Comparison of ENCODE assay signal across 8 cellular contexts in genomic region chr17:46771601-46772012, GRCh38. TPM values are rescaled to one million over a fixed set of nuclear protein-coding genes. Genes with fewer than 3 reads are reported as not detected.
DNase-seq lines count a peak whose midpoint lies in the region; ATAC-seq and TF ChIP-seq lines count a peak whose summit lies in the region.

No MANE protein-coding gene starts in this region.

- H3K9me2 ChIP-seq in GM23338 (ENCODE audit: insufficient read depth) (no peaks in the 10 kb centered on the region), SU-DHL-6 (replicated peaks; ENCODE audit: insufficient read depth, low read length) (no peaks in the 10 kb centered on the region)

- peaks cover 10% of the 10 kb centered on the region; the same call in 2 of the 3 replicates for H3K36me3 Mint-ChIP-seq in GM23338 (ENCODE audit: low read depth)

- ATAC-seq in GM23338 (peak; percentile 1; the same call in 2 of the 3 replicates), HG02610 (IDR thresholded peaks at IDR 0.05; ENCODE audit: unreplicated experiment) (no peak), HG03025 (IDR thresholded peaks at IDR 0.05; ENCODE audit: low FRiP score, unreplicated experiment) (no peak)

- peak overlapping the region; percentile 53 for H3K9ac ChIP-seq in SU-DHL-6 (ENCODE audit: low read length)

- H3K36me3 ChIP-seq in BE2C (no peaks in the 10 kb centered on the region), GM23338 (ENCODE audit: insufficient read depth) (no peaks in the 10 kb centered on the region), SU-DHL-6 (ENCODE audit: low read length) (no peaks in the 10 kb centered on the region)

- H3K27ac ChIP-seq in GM23338 (ENCODE audit: low read depth) (peak overlapping the region; percentile 57; the same call in 1 of the 2 replicates), SU-DHL-6 (ENCODE audit: low read depth, low read length) (no peak overlapping the region)

- TF ChIP-seq CTCF in BE2C (IDR thresholded peaks at IDR 0.05; ENCODE audit: low read depth, low read length) (no peak), GM23338 (conservative IDR thresholded peaks at IDR 0.05; ENCODE audit: low read depth in 2 of 2) (no peak), SU-DHL-6 (IDR thresholded peaks at IDR 0.05; ENCODE audit: insufficient read depth, low read length, poor library complexity, severe bottlenecking) (no peak)

- no peak overlapping the region for H2AFZ ChIP-seq in GM23338
- peak overlapping the region; percentile 69 for H2AFZ ChIP-seq in SU-DHL-6 (ENCODE audit: low read depth, low read length, severe bottlenecking)

- H4K20me1 ChIP-seq in GM23338 (replicated peaks; ENCODE audit: insufficient read depth) = peaks cover 12% of the 10 kb centered on the region
- no peaks in the 10 kb centered on the region for H4K20me1 ChIP-seq in SU-DHL-6 (ENCODE audit: low read depth, low read length)

- no peaks in the 10 kb centered on the region for H3K9me3 ChIP-seq in BE2C
- H3K9me3 ChIP-seq in SU-DHL-6 (ENCODE audit: insufficient read depth, low read length) = no peaks in the 10 kb centered on the region

- no peaks in the 10 kb centered on the region; the same call in none of the 2 replicates for H3K4me1 ChIP-seq in BE2C
- peaks cover 25% of the 10 kb centered on the region for H3K4me1 ChIP-seq in GM23338 (ENCODE audit: insufficient read depth)

- DNase-seq in BE2C (peak; percentile 58), GM23338 (ENCODE audit: low spot score) (peak; percentile 57), glomerular visceral epithelial cell (ENCODE audit: extremely low spot score) (peak; percentile 61), skeletal muscle cell (ENCODE audit: low read depth) (no peak)
- no peak for DNase-seq in activated CD4-positive, alpha-beta T cell treated with anti-CD3 and anti-CD28 coated beads for 1 hour

- H3K27me3 ChIP-seq in BE2C = peaks cover 6% of the 10 kb centered on the region; the same call in 1 of the 2 replicates
- H3K27me3 ChIP-seq in GM23338 (ENCODE audit: insufficient read depth) = peaks cover 80% of the 10 kb centered on the region
- no peaks in the 10 kb centered on the region for H3K27me3 ChIP-seq in SU-DHL-6 (ENCODE audit: low read length)

- no peaks in the 10 kb centered on the region for H3K79me2 ChIP-seq in GM23338 (replicated peaks; ENCODE audit: insufficient read depth)
- no peaks in the 10 kb centered on the region for H3K79me2 ChIP-seq in SU-DHL-6 (ENCODE audit: insufficient read depth, low read length)

- H3K4me1 Mint-ChIP-seq in GM23338 = peaks cover 35% of the 10 kb centered on the region

- H3F3A ChIP-seq in GM23338 (replicated peaks; ENCODE audit: low read depth) = 0 out of 2 replicates have a peak, but pooled peaks cover 8% of the 10 kb centered on the region
- no peaks in the 10 kb centered on the region for H3F3A ChIP-seq in SU-DHL-6 (ENCODE audit: insufficient read depth)

- peaks cover 84% of the 10 kb centered on the region for H3K27me3 Mint-ChIP-seq in GM23338 (ENCODE audit: insufficient read depth, low read depth, poor library complexity)

- H3K9me3 Mint-ChIP-seq in GM23338 = peaks cover 6% of the 10 kb centered on the region; the same call in 2 of the 3 replicates

- H3K4me3 ChIP-seq in BE2C (ENCODE audit: low read depth, low read length) (peak overlapping the region; percentile 53), GM23338 (peak overlapping the region; percentile 61), SU-DHL-6 (ENCODE audit: insufficient read depth, low read length, poor library complexity, severe bottlenecking) (peak overlapping the region; percentile 68), skeletal muscle cell (ENCODE audit: low read depth, low read length) (peak overlapping the region; percentile 54)

- no peak overlapping the region for H3K27ac Mint-ChIP-seq in GM23338

- H3K4me2 ChIP-seq in GM23338 (peak overlapping the region; percentile 71), SU-DHL-6 (ENCODE audit: low read depth, low read length, poor library complexity, severe bottlenecking) (peak overlapping the region; percentile 64)

- H3K4me3 Mint-ChIP-seq in GM23338 = no peak overlapping the region

TF ChIP-seq in GM23338, 12 proteins besides CTCF, POLR2A, EP300 and RAD21 (continues in another document):
- no peak for TF ChIP-seq NANOG (IDR thresholded peaks at IDR 0.05; ENCODE audit: borderline replicate concordance)
- no peak for TF ChIP-seq ZNF331 (CRISPR knock-in tag; IDR thresholded peaks at IDR 0.05; ENCODE audit: low read depth)
- no peak for TF ChIP-seq CREB1 (CRISPR knock-in tag; IDR thresholded peaks at IDR 0.05; ENCODE audit: low read depth)
- TF ChIP-seq, protein P1, sequence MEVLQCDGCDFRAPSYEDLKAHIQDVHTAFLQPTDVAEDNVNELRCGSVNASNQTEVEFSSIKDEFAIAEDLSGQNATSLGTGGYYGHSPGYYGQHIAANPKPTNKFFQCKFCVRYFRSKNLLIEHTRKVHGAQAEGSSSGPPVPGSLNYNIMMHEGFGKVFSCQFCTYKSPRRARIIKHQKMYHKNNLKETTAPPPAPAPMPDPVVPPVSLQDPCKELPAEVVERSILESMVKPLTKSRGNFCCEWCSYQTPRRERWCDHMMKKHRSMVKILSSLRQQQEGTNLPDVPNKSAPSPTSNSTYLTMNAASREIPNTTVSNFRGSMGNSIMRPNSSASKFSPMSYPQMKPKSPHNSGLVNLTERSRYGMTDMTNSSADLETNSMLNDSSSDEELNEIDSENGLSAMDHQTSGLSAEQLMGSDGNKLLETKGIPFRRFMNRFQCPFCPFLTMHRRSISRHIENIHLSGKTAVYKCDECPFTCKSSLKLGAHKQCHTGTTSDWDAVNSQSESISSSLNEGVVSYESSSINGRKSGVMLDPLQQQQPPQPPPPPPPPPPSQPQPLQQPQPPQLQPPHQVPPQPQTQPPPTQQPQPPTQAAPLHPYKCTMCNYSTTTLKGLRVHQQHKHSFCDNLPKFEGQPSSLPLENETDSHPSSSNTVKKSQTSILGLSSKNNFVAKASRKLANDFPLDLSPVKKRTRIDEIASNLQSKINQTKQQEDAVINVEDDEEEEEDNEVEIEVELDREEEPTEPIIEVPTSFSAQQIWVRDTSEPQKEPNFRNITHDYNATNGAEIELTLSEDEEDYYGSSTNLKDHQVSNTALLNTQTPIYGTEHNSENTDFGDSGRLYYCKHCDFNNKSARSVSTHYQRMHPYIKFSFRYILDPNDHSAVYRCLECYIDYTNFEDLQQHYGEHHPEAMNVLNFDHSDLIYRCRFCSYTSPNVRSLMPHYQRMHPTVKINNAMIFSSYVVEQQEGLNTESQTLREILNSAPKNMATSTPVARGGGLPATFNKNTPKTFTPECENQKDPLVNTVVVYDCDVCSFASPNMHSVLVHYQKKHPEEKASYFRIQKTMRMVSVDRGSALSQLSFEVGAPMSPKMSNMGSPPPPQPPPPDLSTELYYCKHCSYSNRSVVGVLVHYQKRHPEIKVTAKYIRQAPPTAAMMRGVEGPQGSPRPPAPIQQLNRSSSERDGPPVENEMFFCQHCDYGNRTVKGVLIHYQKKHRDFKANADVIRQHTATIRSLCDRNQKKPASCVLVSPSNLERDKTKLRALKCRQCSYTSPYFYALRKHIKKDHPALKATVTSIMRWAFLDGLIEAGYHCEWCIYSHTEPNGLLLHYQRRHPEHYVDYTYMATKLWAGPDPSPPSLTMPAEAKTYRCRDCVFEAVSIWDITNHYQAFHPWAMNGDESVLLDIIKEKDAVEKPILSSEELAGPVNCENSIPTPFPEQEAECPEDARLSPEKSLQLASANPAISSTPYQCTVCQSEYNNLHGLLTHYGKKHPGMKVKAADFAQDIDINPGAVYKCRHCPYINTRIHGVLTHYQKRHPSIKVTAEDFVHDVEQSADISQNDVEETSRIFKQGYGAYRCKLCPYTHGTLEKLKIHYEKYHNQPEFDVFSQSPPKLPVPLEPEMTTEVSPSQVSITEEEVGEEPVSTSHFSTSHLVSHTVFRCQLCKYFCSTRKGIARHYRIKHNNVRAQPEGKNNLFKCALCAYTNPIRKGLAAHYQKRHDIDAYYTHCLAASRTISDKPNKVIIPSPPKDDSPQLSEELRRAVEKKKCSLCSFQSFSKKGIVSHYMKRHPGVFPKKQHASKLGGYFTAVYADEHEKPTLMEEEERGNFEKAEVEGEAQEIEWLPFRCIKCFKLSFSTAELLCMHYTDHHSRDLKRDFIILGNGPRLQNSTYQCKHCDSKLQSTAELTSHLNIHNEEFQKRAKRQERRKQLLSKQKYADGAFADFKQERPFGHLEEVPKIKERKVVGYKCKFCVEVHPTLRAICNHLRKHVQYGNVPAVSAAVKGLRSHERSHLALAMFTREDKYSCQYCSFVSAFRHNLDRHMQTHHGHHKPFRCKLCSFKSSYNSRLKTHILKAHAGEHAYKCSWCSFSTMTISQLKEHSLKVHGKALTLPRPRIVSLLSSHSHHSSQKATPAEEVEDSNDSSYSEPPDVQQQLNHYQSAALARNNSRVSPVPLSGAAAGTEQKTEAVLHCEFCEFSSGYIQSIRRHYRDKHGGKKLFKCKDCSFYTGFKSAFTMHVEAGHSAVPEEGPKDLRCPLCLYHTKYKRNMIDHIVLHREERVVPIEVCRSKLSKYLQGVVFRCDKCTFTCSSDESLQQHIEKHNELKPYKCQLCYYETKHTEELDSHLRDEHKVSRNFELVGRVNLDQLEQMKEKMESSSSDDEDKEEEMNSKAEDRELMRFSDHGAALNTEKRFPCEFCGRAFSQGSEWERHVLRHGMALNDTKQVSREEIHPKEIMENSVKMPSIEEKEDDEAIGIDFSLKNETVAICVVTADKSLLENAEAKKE (CRISPR knock-in tag; IDR thresholded peaks at IDR 0.05) = no peak
- TF ChIP-seq, protein P2, sequence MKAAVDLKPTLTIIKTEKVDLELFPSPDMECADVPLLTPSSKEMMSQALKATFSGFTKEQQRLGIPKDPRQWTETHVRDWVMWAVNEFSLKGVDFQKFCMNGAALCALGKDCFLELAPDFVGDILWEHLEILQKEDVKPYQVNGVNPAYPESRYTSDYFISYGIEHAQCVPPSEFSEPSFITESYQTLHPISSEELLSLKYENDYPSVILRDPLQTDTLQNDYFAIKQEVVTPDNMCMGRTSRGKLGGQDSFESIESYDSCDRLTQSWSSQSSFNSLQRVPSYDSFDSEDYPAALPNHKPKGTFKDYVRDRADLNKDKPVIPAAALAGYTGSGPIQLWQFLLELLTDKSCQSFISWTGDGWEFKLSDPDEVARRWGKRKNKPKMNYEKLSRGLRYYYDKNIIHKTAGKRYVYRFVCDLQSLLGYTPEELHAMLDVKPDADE (IDR thresholded peaks at IDR 0.05) = no peak
- no peak for TF ChIP-seq EZH2phosphoT487 (IDR thresholded peaks at IDR 0.05; ENCODE audit: unreplicated experiment)
- TF ChIP-seq ZNF114 (CRISPR knock-in tag; IDR thresholded peaks at IDR 0.05) = no peak
- no peak for TF ChIP-seq JUNB (IDR thresholded peaks at IDR 0.05; ENCODE audit: unreplicated experiment)
- TF ChIP-seq STAT1 (IDR thresholded peaks at IDR 0.05; ENCODE audit: unreplicated experiment) = no peak
- TF ChIP-seq EZH2 (IDR thresholded peaks at IDR 0.05; ENCODE audit: low read depth, unreplicated experiment) = no peak

RNA-seq across cellular contexts. Expression of gene WNT3, which starts 46.9 kb away (rescaled TPM):
- 4.7 TPM for polyA plus RNA-seq in BE2C (2012; ENCODE audit: insufficient read depth, insufficient read length, low read depth)
- 2.7 and 3.6 TPM in 2 replicates for total RNA-seq in GM23338 (2014; rRNA removed; shearing (Covaris generic))
- polyA plus RNA-seq in GM23338 (2016; fragmentation: Nextera tagmentation; extraction: Ambion mirVana) = 2.8 and 3.4 TPM in 2 replicates

Comparison
In these comparisons a context has a peak if more than half of its experiments do, and no peak if none do; other contexts are left out.
1. DNase-seq: peak in BE2C (single experiment), GM23338 (single experiment) and glomerular visceral epithelial cell (single experiment); none in skeletal muscle cell (single experiment) and activated CD4-positive, alpha-beta T cell treated with anti-CD3 and anti-CD28 coated beads for 1 hour (single experiment).
2. Peak in every context shown above with its lines, with median percentiles within 50 percentile points of each other: H3K4me3 ChIP-seq.